17 cellular contexts compared by ENCODE assay signal in genomic region chr14:101933209-101933608, GRCh38.
"Had no signal": no experiment of that assay in that cellular context is flagged by ENCODE, and none has a peak within 500 bp of the region (broad histone marks: within the 10 kb centered on the region; RNA-seq: fewer than 3 reads in every experiment).

No MANE protein-coding gene starts in this region.

- H3K36me3 Mint-ChIP-seq: naive B cell had no signal

- H3K9me3 ChIP-seq: neutrophil, right atrium auricular region, suprapubic skin had no signal

- H3K4me2 ChIP-seq: smooth muscle cell had no signal

- H3K4me1 Mint-ChIP-seq: activated CD4-positive, alpha-beta memory T cell treated with anti-CD3 and anti-CD28 coated beads, Interleukin-2, amount 10 ng/mL, durations not matched to agents 7 days and 5 days; activated T-helper 17 cell treated with anti-CD3 and anti-CD28 coated beads, Interleukin-2, amount 50 U/mL, for 72 hours; naive B cell had no signal

- H3K4me3 ChIP-seq: lung, right atrium auricular region, smooth muscle cell, suprapubic skin had no signal

- H3K4me3 Mint-ChIP-seq: activated CD4-positive, alpha-beta memory T cell treated with anti-CD3 and anti-CD28 coated beads, Interleukin-2, amount 10 ng/mL, durations not matched to agents 7 days and 5 days; activated T-helper 17 cell treated with anti-CD3 and anti-CD28 coated beads, Interleukin-2, amount 50 U/mL, for 72 hours; naive B cell had no signal

- H3K9me3 Mint-ChIP-seq: activated CD4-positive, alpha-beta memory T cell treated with anti-CD3 and anti-CD28 coated beads, Interleukin-2, amount 10 ng/mL, durations not matched to agents 7 days and 5 days; activated naive CD4-positive, alpha-beta T cell treated with anti-CD3 and anti-CD28 coated beads, Interleukin-2, amount 50 U/mL, for 72 hours; activated T-helper 17 cell treated with anti-CD3 and anti-CD28 coated beads, Interleukin-2, amount 50 U/mL, for 72 hours; naive B cell had no signal

- ATAC-seq: activated T-helper 17 cell treated with anti-CD3 and anti-CD28 coated beads, Interleukin-2, amount 50 U/mL, for 72 hours; esophagus mucosa; stimulated activated naive CD8-positive, alpha-beta T cell treated with anti-CD3 and anti-CD28 coated beads, Interleukin-15, Interleukin-2, amounts not matched to agents 100 U/mL and 50 U/mL, for 24 hours had no signal

- DNase-seq: activated CD4-positive, alpha-beta memory T cell treated with anti-CD3 and anti-CD28 coated beads, Interleukin-2, amount 10 ng/mL, durations not matched to agents 7 days and 5 days; activated CD8-positive, alpha-beta memory T cell treated with anti-CD3 and anti-CD28 coated beads, Interleukin-2, amount 50 U/mL, for 4 hours; amniotic stem cell; brain microvascular endothelial cell; hypothalamus; kidney glomerular epithelial cell; naive B cell; stimulated activated naive CD8-positive, alpha-beta T cell treated with anti-CD3 and anti-CD28 coated beads, Interleukin-15, Interleukin-2, amounts not matched to agents 100 U/mL and 50 U/mL, for 24 hours; T1000 had no signal

- H3K27ac ChIP-seq: brain microvascular endothelial cell, neutrophil, right atrium auricular region, suprapubic skin had no signal

- H3K27me3 ChIP-seq: brain microvascular endothelial cell, right atrium auricular region had no signal

- H3K27ac Mint-ChIP-seq: activated CD4-positive, alpha-beta memory T cell treated with anti-CD3 and anti-CD28 coated beads, Interleukin-2, amount 10 ng/mL, durations not matched to agents 7 days and 5 days; activated T-helper 17 cell treated with anti-CD3 and anti-CD28 coated beads, Interleukin-2, amount 50 U/mL, for 72 hours; naive B cell had no signal

- H3K36me3 ChIP-seq: brain microvascular endothelial cell, right atrium auricular region, suprapubic skin had no signal
